ENCODE assay signal across 22 cellular contexts in the genomic region with DNA sequence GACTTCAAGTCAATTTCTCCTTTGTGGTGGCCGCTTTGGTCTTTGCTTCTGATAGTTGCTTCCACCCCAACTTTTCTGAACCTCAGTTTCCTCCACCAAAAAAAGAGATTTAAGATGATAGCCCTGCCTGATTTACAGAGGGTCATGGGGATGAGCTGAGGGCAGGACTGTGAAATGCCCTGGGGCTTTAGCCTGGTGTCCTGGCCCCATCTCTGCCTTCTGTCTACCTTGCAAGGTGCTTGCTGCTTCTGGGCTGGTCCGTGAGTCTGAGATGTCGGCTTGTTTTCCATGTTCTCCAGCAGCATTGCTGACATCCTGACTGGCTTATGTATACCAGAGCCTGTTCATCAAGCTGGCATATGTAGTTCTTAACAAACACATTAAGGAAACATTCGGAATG.
A peak's percentile ranks its signal among the peaks of the same experiment; 100 is the strongest.
DNase-seq lines count a peak whose midpoint lies in the region; TF ChIP-seq lines count a peak whose summit lies in the region.
"Had no signal": no experiment of that assay in that cellular context is flagged by ENCODE, and none has a peak within 500 bp of the region (broad histone marks: within the 10 kb centered on the region; RNA-seq: fewer than 3 reads in every experiment).

No MANE protein-coding gene starts in this region.

- TF ChIP-seq CTCF in mammary epithelial cell (conservative IDR thresholded peaks at IDR 0.05 in 1 of 2, IDR thresholded peaks at IDR 0.05 in 1 of 2; ENCODE audit: extremely low read depth in 1 of 2, insufficient read depth in 1 of 2, low read depth in 1 of 2, low read length in 2 of 2): no peak
- no peak for TF ChIP-seq CTCF in vagina (IDR thresholded peaks at IDR 0.05)

- H3K36me3 ChIP-seq in mammary epithelial cell (ENCODE audit: insufficient read depth, low read length) (no peaks in the 10 kb centered on the region), vagina (no peaks in the 10 kb centered on the region)
- H3K36me3 ChIP-seq: BE2C, BLaER1 had no signal

- peaks cover 14% of the 10 kb centered on the region for H3K27me3 ChIP-seq in mammary epithelial cell (ENCODE audit: insufficient read depth, low read length)
- H3K27me3 ChIP-seq in vagina: no peaks in the 10 kb centered on the region
- H3K27me3 ChIP-seq: BE2C, BLaER1 had no signal

- 59% methylated on average over 4 of the region's 4 CpGs for WGBS in mammary epithelial cell (ENCODE audit: low coverage, missing lambda C conversion rate)

- no peaks in the 10 kb centered on the region for H4K20me1 ChIP-seq in mammary epithelial cell (ENCODE audit: insufficient read depth, low read length)
- H4K20me1 ChIP-seq: BLaER1 had no signal

- BruUV-seq in mammary epithelial cell (replicated peaks; lab: Mats Ljungman, UMichigan): no TSS peak

- H3K79me2 ChIP-seq in mammary epithelial cell (ENCODE audit: insufficient read depth, low read length): no peaks in the 10 kb centered on the region

- no peak for TF ChIP-seq POLR2A in vagina (IDR thresholded peaks at IDR 0.05)

- no peak overlapping the region for H3K9ac ChIP-seq in mammary epithelial cell (ENCODE audit: insufficient read depth, low read length)
- H3K9ac ChIP-seq: BLaER1 had no signal

- no peaks in the 10 kb centered on the region for H3K4me1 ChIP-seq in mammary epithelial cell (ENCODE audit: insufficient read depth, low read length)
- no peaks in the 10 kb centered on the region for H3K4me1 ChIP-seq in vagina
- H3K4me1 ChIP-seq: A549, BE2C had no signal

- in situ Hi-C loops in T47D (cut with HindIII; ENCODE audit: low pct_unique_long_range_greater_than_20kb, low sequenced_read_pairs): no loop called here
- in situ Hi-C loops in mammary epithelial cell (cut with MboI; ENCODE audit: low sequenced_read_pairs in 2 of 2): no loop called here

- intact Hi-C loops in mammary epithelial cell (cut with micrococcal nuclease): no loop called here
- intact Hi-C loops in vagina (cut with DNase I): no loop called here

- H3K27ac ChIP-seq in mammary epithelial cell (ENCODE audit: insufficient read depth, low read depth, low read length) (no peak overlapping the region), vagina (no peak overlapping the region)
- H3K27ac ChIP-seq: 22Rv1, A549, BLaER1 had no signal

- CTCF ChIA-PET in mammary epithelial cell (lab: Charles Lee; ENCODE audit: low non-redundant PET): interaction anchor here (0.8 kb wide), 1 partner anchor 94 kb away, joined by 6 read pairs; no protein-coding TSS in a partner anchor

- no peak overlapping the region for H3K4me2 ChIP-seq in mammary epithelial cell (ENCODE audit: insufficient read depth, low read depth, low read length)
- H3K4me2 ChIP-seq: A549, BLaER1 had no signal

- no peak overlapping the region for H3K4me3 ChIP-seq in mammary epithelial cell (replicated peaks in 1 of 3; ENCODE audit: insufficient read depth in 1 of 3, low read depth in 2 of 3, low read length in 3 of 3)
- H3K4me3 ChIP-seq in vagina: no peak overlapping the region
- H3K4me3 ChIP-seq: A549, BLaER1 had no signal

- dilution Hi-C loops in mammary epithelial cell (cut with HindIII; ENCODE audit: low sequenced_read_pairs): no loop called here

- peak; percentile 22 to 28 for DNase-seq in T47D (ENCODE audit: low read depth in 1 of 2, low spot score in 1 of 2)
- no peak for DNase-seq in mammary epithelial cell
- peak; percentile 40 to 58 for DNase-seq in vagina (ENCODE audit: extremely low spot score in 2 of 2)
- DNase-seq in Ammon's horn (ENCODE audit: low spot score): no peak
- no peak for DNase-seq in GM03348 (ENCODE audit: low spot score)
- DNase-seq: AML-193; BE2C; C1 segment of cervical spinal cord; CD4-positive, alpha-beta memory T cell; CD4-positive, CD25-positive, alpha-beta regulatory T cell; CD8-positive, alpha-beta memory T cell; COR-L47; DMS 273 treated with DMSO at 0.1 percent for 48 hours; DMS153; DMS53; DMS79; DND-41; EL; GDM1 had no signal

- H3K9me3 ChIP-seq in mammary epithelial cell (replicated peaks; ENCODE audit: insufficient read depth, low read length) (no peaks in the 10 kb centered on the region), vagina (no peaks in the 10 kb centered on the region)
- H3K9me3 ChIP-seq: A549, BE2C, BLaER1 had no signal

- H2AFZ ChIP-seq in mammary epithelial cell (ENCODE audit: low read depth, low read length): no peak overlapping the region

Comparison
In these comparisons a context has a peak if more than half of its experiments do, and no peak if none do; other contexts are left out.
1. DNase-seq: peak in T47D (2 of 2) and vagina (2 of 2); none in mammary epithelial cell (single experiment), Ammon's horn (single experiment) and GM03348 (single experiment).